ENCODE assay signal across 19 cellular contexts in genomic region chr7:28697898-28698563, GRCh38.
A peak's percentile ranks its signal among the peaks of the same experiment; 100 is the strongest.
DNase-seq lines count a peak whose midpoint lies in the region; TF ChIP-seq lines count a peak whose summit lies in the region.
"Had no signal": no experiment of that assay in that cellular context is flagged by ENCODE, and none has a peak within 500 bp of the region (broad histone marks: within the 10 kb centered on the region; RNA-seq: fewer than 3 reads in every experiment).

No MANE protein-coding gene starts in this region.

- H3K9ac ChIP-seq in SU-DHL-6 (ENCODE audit: low read length): 0 out of 2 replicates have a peak overlapping the region, but pooled peaks have one; percentile 11

- 64 to 67% methylated on average over 6 of the region's 6 CpGs for WGBS in tibial nerve, 2 donors

- peak overlapping the region; percentile 32 for H3K4me2 ChIP-seq in SU-DHL-6 (ENCODE audit: low read depth, low read length, poor library complexity, severe bottlenecking)

- H3K27ac ChIP-seq in SU-DHL-6 (ENCODE audit: low read depth, low read length): peak overlapping the region; percentile 54
- peak overlapping the region in 3 of 4 donors; percentile 13 to 71 (median 58) for H3K27ac ChIP-seq in tibial nerve
- peak overlapping the region in 1 of 2 donors; percentile 5 for H3K27ac ChIP-seq in breast epithelium
- H3K27ac ChIP-seq: HL-60, SK-N-MC had no signal

- H3K36me3 ChIP-seq in SU-DHL-6 (ENCODE audit: low read length) (no peaks in the 10 kb centered on the region), tibial nerve (no peaks in the 10 kb centered on the region), breast epithelium (no peaks in the 10 kb centered on the region)
- H3K36me3 ChIP-seq: BE2C, HAP-1 had no signal

- no peaks in the 10 kb centered on the region for H3K9me3 ChIP-seq in SU-DHL-6 (ENCODE audit: insufficient read depth, low read length)
- no peaks in the 10 kb centered on the region for H3K9me3 ChIP-seq in tibial nerve
- H3K9me3 ChIP-seq in breast epithelium: no peaks in the 10 kb centered on the region
- H3K9me3 ChIP-seq: BE2C, HAP-1 had no signal

- TF ChIP-seq CTCF in SU-DHL-6 (IDR thresholded peaks at IDR 0.05; ENCODE audit: insufficient read depth, low read length, poor library complexity, severe bottlenecking): no peak
- no peak for TF ChIP-seq CTCF in tibial nerve (IDR thresholded peaks at IDR 0.05)
- TF ChIP-seq CTCF in breast epithelium (IDR thresholded peaks at IDR 0.05): no peak

- no peaks in the 10 kb centered on the region for H3K9me2 ChIP-seq in SU-DHL-6 (replicated peaks; ENCODE audit: insufficient read depth, low read length)

- H2AFZ ChIP-seq in SU-DHL-6 (ENCODE audit: low read depth, low read length, severe bottlenecking): no peak overlapping the region

- no peaks in the 10 kb centered on the region for H3K27me3 ChIP-seq in SU-DHL-6 (ENCODE audit: low read length)
- H3K27me3 ChIP-seq in tibial nerve: no peaks in the 10 kb centered on the region
- no peaks in the 10 kb centered on the region for H3K27me3 ChIP-seq in breast epithelium
- H3K27me3 ChIP-seq: BE2C had no signal

- intact Hi-C loops in breast epithelium (cut with DNase I; ENCODE audit: low total_unique reads): no loop called here

- H4K20me1 ChIP-seq in SU-DHL-6 (ENCODE audit: low read depth, low read length): no peaks in the 10 kb centered on the region; the same call in 1 of the 2 replicates

- no peak overlapping the region for H3K4me3 ChIP-seq in SU-DHL-6 (ENCODE audit: insufficient read depth, low read length, poor library complexity, severe bottlenecking)
- no peak overlapping the region for H3K4me3 ChIP-seq in tibial nerve
- H3K4me3 ChIP-seq in breast epithelium: no peak overlapping the region
- H3K4me3 ChIP-seq: HAP-1, K562, SK-N-MC had no signal

- no peak for TF ChIP-seq EP300 in tibial nerve (IDR thresholded peaks at IDR 0.05)

- peaks cover 15% of the 10 kb centered on the region; the same call in 1 of the 2 replicates for H3F3A ChIP-seq in SU-DHL-6 (ENCODE audit: insufficient read depth)

- DNase-seq in CD1c-positive myeloid dendritic cell (ENCODE audit: extremely low spot score) (peak; percentile 14), fibroblast of gingiva (ENCODE audit: low read depth) (peak; percentile 45), tibial nerve (ENCODE audit: low spot score in 2 of 2) (no peak), breast epithelium (ENCODE audit: low spot score in 2 of 2) (no peak)
- no peak for DNase-seq in NK-92 treated with Interleukin-12 subunit alpha and Interleukin-12 subunit beta, amount 100 ng/mL, for 24 hours (lab: John Stamatoyannopoulos, UW)
- no peak for DNase-seq in central memory CD4-positive, alpha-beta T cell
- DNase-seq: ACHN, BE2C, EL, NCI-H1092 treated with DMSO at 0.1 percent for 48 hours, NCI-H1694, NCI-H2107, NCI-H226, NCI-H526 treated with DMSO at 0.1 percent for 48 hours had no signal

- TF ChIP-seq POLR2A in tibial nerve (IDR thresholded peaks at IDR 0.05) (no peak), breast epithelium (IDR thresholded peaks at IDR 0.05) (no peak)

- H3K4me1 ChIP-seq in tibial nerve (peaks cover 0 to 70% (median 4%) of the 10 kb centered on the region in 4 donors), breast epithelium (no peaks in the 10 kb centered on the region)

- peaks cover 11% of the 10 kb centered on the region; the same call in 1 of the 2 replicates for H3K79me2 ChIP-seq in SU-DHL-6 (ENCODE audit: insufficient read depth, low read length)

Comparison
In these comparisons a context has a peak if more than half of its experiments do, and no peak if none do; other contexts are left out.
1. DNase-seq: peak in CD1c-positive myeloid dendritic cell (single experiment) and fibroblast of gingiva (single experiment); none in tibial nerve (0 of 2), breast epithelium (0 of 2), NK-92 treated with Interleukin-12 subunit alpha and Interleukin-12 subunit beta, amount 100 ng/mL, for 24 hours (single experiment) and central memory CD4-positive, alpha-beta T cell (single experiment).